In genomic region chr4:13678186-13678924, GRCh38 we compare ENCODE assay signal across 22 cellular contexts. TPM values are rescaled to one million over a fixed set of nuclear protein-coding genes. Genes with fewer than 3 reads are reported as not detected.
DNase-seq lines count a peak whose midpoint lies in the region; ATAC-seq and TF ChIP-seq lines count a peak whose summit lies in the region.
"Had no signal": no experiment of that assay in that cellular context is flagged by ENCODE, and none has a peak within 500 bp of the region (broad histone marks: within the 10 kb centered on the region; RNA-seq: fewer than 3 reads in every experiment).

No MANE protein-coding gene starts in this region.

- DNase-seq in GM12865 (ENCODE audit: low read depth): peak; percentile 3
- peak; percentile 59 for DNase-seq in MM.1S
- DNase-seq in brain microvascular endothelial cell: peak; percentile 55
- no peak for DNase-seq in CD4-positive, alpha-beta memory T cell
- no peak for DNase-seq in NK-92 treated with Interleukin-12 subunit alpha and Interleukin-12 subunit beta, amount 100 ng/mL, for 24 hours (lab: John Stamatoyannopoulos, UW)
- DNase-seq: activated CD4-positive, alpha-beta T cell treated with anti-CD3 and anti-CD28 coated beads for 36 hours; activated naive CD4-positive, alpha-beta T cell treated with anti-CD3 and anti-CD28 coated beads, Interleukin-2, amount 50 U/mL, for 16 hours; CD8-positive, alpha-beta T cell; DMS79; islet precursor cell; NCI-H187; NCI-H69; SHP77 treated with DMSO at 0.1 percent for 48 hours; T-cell; uterus had no signal

- in situ Hi-C loops in brain microvascular endothelial cell (cut with HindIII; ENCODE audit: low pct_ligation_motif_present, low sequenced_read_pairs): no loop called here

- no peaks in the 10 kb centered on the region for H3K79me2 ChIP-seq in MM.1S (ENCODE audit: low read length)

- peaks cover 6 to 42% (median 21%) of the 10 kb centered on the region in 8 donors for H3K9me3 Mint-ChIP-seq in CD4-positive, alpha-beta memory T cell

- no peak overlapping the region for H3K27ac ChIP-seq in MM.1S (ENCODE audit: low read length)
- no peak overlapping the region for H3K27ac ChIP-seq in brain microvascular endothelial cell
- peak overlapping the region; percentile 40 to 48 for H3K27ac ChIP-seq in liver (ENCODE audit: low read depth in 1 of 2, low read length in 2 of 2)
- no peak overlapping the region for H3K27ac ChIP-seq in CD4-positive, alpha-beta memory T cell (ENCODE audit: low read depth, low read length)
- H3K27ac ChIP-seq: prostate gland, suprapubic skin, uterus had no signal

- no peaks in the 10 kb centered on the region for H3F3A ChIP-seq in MM.1S (ENCODE audit: insufficient read depth, low read length)

- H2AFZ ChIP-seq in MM.1S (ENCODE audit: low read length): no peak overlapping the region

- peaks cover 0 to 2% of the 10 kb centered on the region in 2 donors for H3K27me3 Mint-ChIP-seq in CD4-positive, alpha-beta memory T cell

- H3K36me3 ChIP-seq in MM.1S (replicated peaks; ENCODE audit: insufficient read depth, low read length) (no peaks in the 10 kb centered on the region), brain microvascular endothelial cell (replicated peaks) (no peaks in the 10 kb centered on the region), liver (ENCODE audit: control insufficient read depth in 4 of 4, insufficient read depth in 3 of 4, low read depth in 1 of 4, low read length in 3 of 4) (no peaks in the 10 kb centered on the region)
- no peaks in the 10 kb centered on the region for H3K36me3 ChIP-seq in CD4-positive, alpha-beta memory T cell (ENCODE audit: insufficient read depth, low read length)
- H3K36me3 ChIP-seq: prostate gland, suprapubic skin, uterus had no signal

- H3K4me3 Mint-ChIP-seq in CD4-positive, alpha-beta memory T cell: no peak overlapping the region
- H3K4me3 Mint-ChIP-seq: activated CD4-positive, alpha-beta T cell treated with anti-CD3 and anti-CD28 coated beads for 36 hours; CD8-positive, alpha-beta T cell; central memory CD8-positive, alpha-beta T cell; stimulated activated effector memory CD8-positive, alpha-beta T cell treated with anti-CD3 and anti-CD28 coated beads, Interleukin-12 subunit alpha, Interleukin-12 subunit beta, amount 100 ng/mL, for 72 hours; T-cell had no signal

- TF ChIP-seq RAD21 in liver (IDR thresholded peaks at IDR 0.05): peak; percentile 52 to 54

- no peaks in the 10 kb centered on the region for H3K9me2 ChIP-seq in MM.1S (replicated peaks; ENCODE audit: insufficient read depth, low read length)

- no peaks in the 10 kb centered on the region for H3K4me1 ChIP-seq in MM.1S (ENCODE audit: low read length)
- peaks cover 0 to 5% (median 4%) of the 10 kb centered on the region in 4 donors for H3K4me1 ChIP-seq in liver (ENCODE audit: control insufficient read depth in 4 of 4, insufficient read depth in 4 of 4, low read length in 3 of 4)
- no peaks in the 10 kb centered on the region for H3K4me1 ChIP-seq in CD4-positive, alpha-beta memory T cell (ENCODE audit: insufficient read depth, low read length)
- H3K4me1 ChIP-seq: prostate gland, suprapubic skin, uterus had no signal

- no peak overlapping the region for H3K4me3 ChIP-seq in GM12865 (ENCODE audit: low read depth, low read length)
- no peak overlapping the region for H3K4me3 ChIP-seq in MM.1S (ENCODE audit: low read length)
- H3K4me3 ChIP-seq in brain microvascular endothelial cell (ENCODE audit: low read depth, low read length): no peak overlapping the region
- no peak overlapping the region for H3K4me3 ChIP-seq in liver (ENCODE audit: low read depth in 1 of 3, low read length in 3 of 3)
- no peak overlapping the region for H3K4me3 ChIP-seq in CD4-positive, alpha-beta memory T cell (ENCODE audit: low read length in 2 of 2)
- H3K4me3 ChIP-seq: lung, prostate gland, suprapubic skin, uterus had no signal

- H3K27ac Mint-ChIP-seq in CD4-positive, alpha-beta memory T cell: no peak overlapping the region
- H3K27ac Mint-ChIP-seq: activated CD4-positive, alpha-beta T cell treated with anti-CD3 and anti-CD28 coated beads for 36 hours; CD8-positive, alpha-beta T cell; stimulated activated effector memory CD8-positive, alpha-beta T cell treated with anti-CD3 and anti-CD28 coated beads, Interleukin-12 subunit alpha, Interleukin-12 subunit beta, amount 100 ng/mL, for 72 hours; T-cell had no signal

- H4K20me1 ChIP-seq in MM.1S (ENCODE audit: insufficient read depth, low read length): no peaks in the 10 kb centered on the region

- no peak for ATAC-seq in GM18909 (IDR thresholded peaks at IDR 0.05; ENCODE audit: poor library complexity, unreplicated experiment)
- ATAC-seq: activated CD4-positive, alpha-beta T cell treated with anti-CD3 and anti-CD28 coated beads for 36 hours; CD8-positive, alpha-beta T cell; stimulated activated effector memory CD8-positive, alpha-beta T cell treated with anti-CD3 and anti-CD28 coated beads, Interleukin-12 subunit alpha, Interleukin-12 subunit beta, amount 100 ng/mL, for 72 hours; T-cell had no signal

- no peaks in the 10 kb centered on the region for H3K4me1 Mint-ChIP-seq in CD4-positive, alpha-beta memory T cell
- H3K4me1 Mint-ChIP-seq: activated CD4-positive, alpha-beta T cell treated with anti-CD3 and anti-CD28 coated beads for 36 hours; stimulated activated effector memory CD8-positive, alpha-beta T cell treated with anti-CD3 and anti-CD28 coated beads, Interleukin-12 subunit alpha, Interleukin-12 subunit beta, amount 100 ng/mL, for 72 hours; T-cell had no signal

- H3K27me3 ChIP-seq in MM.1S (replicated peaks; ENCODE audit: insufficient read depth, low read length) (no peaks in the 10 kb centered on the region), brain microvascular endothelial cell (replicated peaks) (no peaks in the 10 kb centered on the region), liver (ENCODE audit: control insufficient read depth in 4 of 4, insufficient read depth in 4 of 4, low read length in 3 of 4) (no peaks in the 10 kb centered on the region)
- H3K27me3 ChIP-seq in CD4-positive, alpha-beta memory T cell (ENCODE audit: insufficient read depth, low read length): no peaks in the 10 kb centered on the region
- H3K27me3 ChIP-seq: suprapubic skin, uterus had no signal

- H3K9me3 ChIP-seq in MM.1S (replicated peaks; ENCODE audit: insufficient read depth, low read length) (no peaks in the 10 kb centered on the region), liver (ENCODE audit: control insufficient read depth in 4 of 4, low read length in 3 of 4) (peaks cover 0 to 15% (median 4%) of the 10 kb centered on the region in 4 donors)
- H3K9me3 ChIP-seq in CD4-positive, alpha-beta memory T cell (ENCODE audit: control insufficient read depth in 1 of 2, low read length in 2 of 2): no peaks in the 10 kb centered on the region
- H3K9me3 ChIP-seq: prostate gland, suprapubic skin, uterus had no signal

- H3K4me2 ChIP-seq in MM.1S (ENCODE audit: low read depth, low read length): no peak overlapping the region

- H3K9ac ChIP-seq in MM.1S (ENCODE audit: low read length) (no peak overlapping the region), liver (ENCODE audit: low read depth in 1 of 2, low read length in 2 of 2) (no peak overlapping the region)

- no peak for TF ChIP-seq CTCF in GM12865 (IDR thresholded peaks at IDR 0.05; ENCODE audit: insufficient read depth, low read depth, low read length, missing control alignments)
- no peak for TF ChIP-seq CTCF in MM.1S (IDR thresholded peaks at IDR 0.05; ENCODE audit: low read length)
- TF ChIP-seq CTCF in brain microvascular endothelial cell (IDR thresholded peaks at IDR 0.05; ENCODE audit: low read depth, low read length, missing control alignments): no peak
- no peak for TF ChIP-seq CTCF in liver (IDR thresholded peaks at IDR 0.05; ENCODE audit: low read depth, low read length, missing input control)

- intact Hi-C loops in CD4-positive, alpha-beta memory T cell (cut with micrococcal nuclease): no loop called here

- WGBS in liver: 59% methylated on average over 3 of the region's 3 CpGs

- CTCF ChIA-PET in CD4-positive, alpha-beta memory T cell (lab: Charles Lee; ENCODE audit: partially characterized antibody): interaction anchor here (1.2 kb wide), 1 partner anchor 22 kb away, joined by 3 read pairs; no protein-coding TSS in a partner anchor

- H3K36me3 Mint-ChIP-seq in CD4-positive, alpha-beta memory T cell: no peaks in the 10 kb centered on the region
- H3K36me3 Mint-ChIP-seq: CD8-positive, alpha-beta T cell; stimulated activated effector memory CD8-positive, alpha-beta T cell treated with anti-CD3 and anti-CD28 coated beads, Interleukin-12 subunit alpha, Interleukin-12 subunit beta, amount 100 ng/mL, for 72 hours; T-cell had no signal

- POLR2A ChIA-PET in CD4-positive, alpha-beta memory T cell (lab: Charles Lee; ENCODE audit: partially characterized antibody): no interaction called here

TF ChIP-seq in liver, 16 proteins besides CTCF, POLR2A, EP300 and RAD21 (continues in another document):
- TF ChIP-seq YY1 (IDR thresholded peaks at IDR 0.05): peak; percentile 71
- TF ChIP-seq EGR1 (IDR thresholded peaks at IDR 0.05; ENCODE audit: low read depth in 2 of 2): no peak
- peak; percentile 53 for TF ChIP-seq REST (IDR thresholded peaks at IDR 0.05)
- TF ChIP-seq HNF4A (conservative IDR thresholded peaks at IDR 0.05): peak; percentile 82 to 87
- peak; percentile 36 for TF ChIP-seq NR2F2 (IDR thresholded peaks at IDR 0.05)

RNA-seq across cellular contexts. Expression of gene BOD1L1, which starts 50.8 kb away (rescaled TPM):
- total RNA-seq in liver: 10 to 100 TPM; 14.6 to 19.2 TPM
- polyA plus RNA-seq in liver: 1 to 10 TPM; 4.1 to 5.9 TPM
- total RNA-seq in CD4-positive, alpha-beta memory T cell: 10 to 100 TPM; 67.8 to 72.3 TPM
- 1 to 10 TPM in 1 of 2 donors, under 1 TPM in 1; 0.86 to 6.7 TPM for polyA plus RNA-seq in CD4-positive, alpha-beta memory T cell

Comparison
In these comparisons a context has a peak if more than half of its experiments do, and no peak if none do; other contexts are left out.
1. DNase-seq: peak in GM12865 (single experiment), MM.1S (single experiment) and brain microvascular endothelial cell (single experiment); none in CD4-positive, alpha-beta memory T cell (0 of 5) and NK-92 treated with Interleukin-12 subunit alpha and Interleukin-12 subunit beta, amount 100 ng/mL, for 24 hours (single experiment).
2. H3K27ac ChIP-seq: peak in liver (2 of 2); none in MM.1S (single experiment), brain microvascular endothelial cell (single experiment) and CD4-positive, alpha-beta memory T cell (single experiment).